36 cellular contexts compared by ENCODE assay signal in genomic region chr12:46778415-46778814, GRCh38. TPM values are rescaled to one million over a fixed set of nuclear protein-coding genes. Genes with fewer than 3 reads are reported as not detected.
"Had no signal": no experiment of that assay in that cellular context is flagged by ENCODE, and none has a peak within 500 bp of the region (broad histone marks: within the 10 kb centered on the region; RNA-seq: fewer than 3 reads in every experiment).

No MANE protein-coding gene starts in this region.

- H3K27ac Mint-ChIP-seq: activated B cell treated with CpG ODN at 0.5 μM for 24 hours; activated CD4-positive, alpha-beta memory T cell treated with anti-CD3 and anti-CD28 coated beads for 36 hours; activated CD8-positive, alpha-beta T cell treated with anti-CD3 and anti-CD28 coated beads for 36 hours; activated naive CD4-positive, alpha-beta T cell treated with anti-CD3 and anti-CD28 coated beads for 36 hours; activated naive CD4-positive, alpha-beta T cell treated with anti-CD3 and anti-CD28 coated beads, Interleukin-2, amount 50 U/mL, for 72 hours; activated naive CD8-positive, alpha-beta T cell treated with anti-CD3 and anti-CD28 coated beads for 36 hours; activated T-cell treated with anti-CD3 and anti-CD28 coated beads, Interleukin-2, amount 50 U/mL, for 72 hours; activated T-helper 1 cell treated with anti-CD3 and anti-CD28 coated beads, Interleukin-12 subunit alpha, Interleukin-12 subunit beta, Interleukin-2, Interleukin-4 antibody, amounts not matched to agents 30 ng/mL and 10 ng/mL and 1 ng/mL, durations not matched to agents 14 hours and 24 hours and 36 hours; activated T-helper 17 cell treated with anti-CD3 and anti-CD28 coated beads, Interleukin-2, amount 50 U/mL, for 72 hours; T-helper 1 cell treated with Interleukin-12 subunit alpha and Interleukin-12 subunit beta and Interleukin-4 antibody, amounts not matched to agents 30 μg/mL and 1 μg/mL, for 36 hours; T-helper 2 cell treated with Interferon-gamma antibody and Interleukin-4, amounts not matched to agents 5 μg/mL and 100 μg/mL, for 36 hours had no signal

- ATAC-seq: activated CD8-positive, alpha-beta T cell treated with anti-CD3 and anti-CD28 coated beads for 36 hours; activated T-cell treated with anti-CD3 and anti-CD28 coated beads, Interleukin-2, amount 50 U/mL, for 4 hours; activated T-helper 17 cell treated with anti-CD3 and anti-CD28 coated beads, Interleukin-2, amount 50 U/mL, for 72 hours; body of pancreas had no signal

- H3K36me3 Mint-ChIP-seq: activated CD4-positive, alpha-beta memory T cell treated with anti-CD3 and anti-CD28 coated beads for 36 hours; activated naive CD8-positive, alpha-beta T cell treated with anti-CD3 and anti-CD28 coated beads for 36 hours had no signal

- H3K9me3 ChIP-seq: adrenal gland, body of pancreas, breast epithelium had no signal

- H3K36me3 ChIP-seq: adrenal gland, brain microvascular endothelial cell, breast epithelium had no signal

- H3K9me3 Mint-ChIP-seq: activated B cell treated with CpG ODN at 0.5 μM for 24 hours; activated CD4-positive, alpha-beta memory T cell treated with anti-CD3 and anti-CD28 coated beads for 36 hours; activated CD8-positive, alpha-beta T cell treated with anti-CD3 and anti-CD28 coated beads for 36 hours; activated naive CD4-positive, alpha-beta T cell treated with anti-CD3 and anti-CD28 coated beads for 36 hours; activated naive CD4-positive, alpha-beta T cell treated with anti-CD3 and anti-CD28 coated beads, Interleukin-2, amount 50 U/mL, for 72 hours; activated naive CD8-positive, alpha-beta T cell treated with anti-CD3 and anti-CD28 coated beads for 36 hours; activated T-cell treated with anti-CD3 and anti-CD28 coated beads, Interleukin-2, amount 50 U/mL, for 4 hours; activated T-cell treated with anti-CD3 and anti-CD28 coated beads, Interleukin-2, amount 50 U/mL, for 72 hours; activated T-helper 1 cell treated with anti-CD3 and anti-CD28 coated beads, Interleukin-12 subunit alpha, Interleukin-12 subunit beta, Interleukin-2, Interleukin-4 antibody, amounts not matched to agents 30 ng/mL and 10 ng/mL and 1 ng/mL, durations not matched to agents 14 hours and 24 hours and 36 hours; activated T-helper 17 cell treated with anti-CD3 and anti-CD28 coated beads, Interleukin-2, amount 50 U/mL, for 72 hours; T-helper 1 cell treated with Interleukin-12 subunit alpha and Interleukin-12 subunit beta and Interleukin-4 antibody, amounts not matched to agents 30 μg/mL and 1 μg/mL, for 36 hours; T-helper 2 cell treated with Interferon-gamma antibody and Interleukin-4, amounts not matched to agents 5 μg/mL and 100 μg/mL, for 36 hours had no signal

- H3K4me3 Mint-ChIP-seq: activated B cell treated with CpG ODN at 0.5 μM for 24 hours; activated CD4-positive, alpha-beta memory T cell treated with anti-CD3 and anti-CD28 coated beads for 36 hours; activated CD8-positive, alpha-beta T cell treated with anti-CD3 and anti-CD28 coated beads for 36 hours; activated naive CD4-positive, alpha-beta T cell treated with anti-CD3 and anti-CD28 coated beads for 36 hours; activated naive CD8-positive, alpha-beta T cell treated with anti-CD3 and anti-CD28 coated beads for 36 hours; activated T-cell treated with anti-CD3 and anti-CD28 coated beads, Interleukin-2, amount 50 U/mL, for 4 hours; activated T-cell treated with anti-CD3 and anti-CD28 coated beads, Interleukin-2, amount 50 U/mL, for 72 hours; activated T-helper 1 cell treated with anti-CD3 and anti-CD28 coated beads, Interleukin-12 subunit alpha, Interleukin-12 subunit beta, Interleukin-2, Interleukin-4 antibody, amounts not matched to agents 30 ng/mL and 10 ng/mL and 1 ng/mL, durations not matched to agents 14 hours and 24 hours and 36 hours; activated T-helper 17 cell treated with anti-CD3 and anti-CD28 coated beads, Interleukin-2, amount 50 U/mL, for 72 hours; T-helper 1 cell treated with Interleukin-12 subunit alpha and Interleukin-12 subunit beta and Interleukin-4 antibody, amounts not matched to agents 30 μg/mL and 1 μg/mL, for 36 hours; T-helper 2 cell treated with Interferon-gamma antibody and Interleukin-4, amounts not matched to agents 5 μg/mL and 100 μg/mL, for 36 hours had no signal

- H3K27me3 ChIP-seq: adrenal gland, body of pancreas, brain microvascular endothelial cell, breast epithelium had no signal

- H3K4me3 ChIP-seq: adrenal gland, body of pancreas, breast epithelium had no signal

- H3K27ac ChIP-seq: adrenal gland, body of pancreas, brain microvascular endothelial cell, breast epithelium, VCaP had no signal

- DNase-seq: activated B cell treated with CpG ODN at 0.5 μM for 24 hours; activated CD4-positive, alpha-beta memory T cell treated with anti-CD3 and anti-CD28 coated beads for 36 hours; activated CD4-positive, alpha-beta T cell treated with anti-CD3 and anti-CD28 coated beads for 48 hours; activated CD4-positive, alpha-beta T cell treated with anti-CD3 and anti-CD28 coated beads, Interleukin-2, amount 50 U/mL, for 1 hour; activated CD4-positive, alpha-beta T cell treated with anti-CD3 and anti-CD28 coated beads, Interleukin-2, amount 50 U/mL, for 4 hours; activated CD4-positive, CD25-positive, alpha-beta regulatory T cell treated with anti-CD3 and anti-CD28 coated beads, Interleukin-2, amount 50 U/mL, for 72 hours; activated CD8-positive, alpha-beta memory T cell treated with anti-CD3 and anti-CD28 coated beads, Interleukin-2, amount 50 U/mL, for 4 hours; activated CD8-positive, alpha-beta T cell treated with anti-CD3 and anti-CD28 coated beads for 36 hours; activated effector memory CD4-positive, alpha-beta T cell treated with anti-CD3 and anti-CD28 coated beads, Interleukin-2, amount 50 U/mL, for 16 hours; activated gamma-delta T cell treated with Interleukin-2 at 50 U/mL for 16 hours; activated naive CD4-positive, alpha-beta T cell; activated naive CD4-positive, alpha-beta T cell treated with anti-CD3 and anti-CD28 coated beads for 36 hours; activated naive CD4-positive, alpha-beta T cell treated with anti-CD3 and anti-CD28 coated beads, Interleukin-2, amount 50 U/mL, for 16 hours; activated naive CD8-positive, alpha-beta T cell treated with anti-CD3 and anti-CD28 coated beads for 36 hours; activated T-cell treated with anti-CD3 and anti-CD28 coated beads for 4 hours; activated T-cell treated with anti-CD3 and anti-CD28 coated beads, Interleukin-2, amount 50 U/mL, for 1 hour; activated T-cell treated with anti-CD3 and anti-CD28 coated beads, Interleukin-2, amount 50 U/mL, for 4 hours; activated T-cell treated with anti-CD3 and anti-CD28 coated beads, Interleukin-2, amount 50 U/mL, for 72 hours; adrenal gland; amniotic stem cell; aorta; body of pancreas; brain microvascular endothelial cell; central memory CD4-positive, alpha-beta T cell; T-helper 1 cell; T-helper 2 cell; T-helper 9 cell had no signal

- H3K4me1 Mint-ChIP-seq: activated B cell treated with CpG ODN at 0.5 μM for 24 hours; activated naive CD8-positive, alpha-beta T cell treated with anti-CD3 and anti-CD28 coated beads for 36 hours had no signal

- H3K4me1 ChIP-seq: adrenal gland, breast epithelium had no signal

RNA-seq across cellular contexts. Expression of gene SLC38A4, which starts 47.4 kb away (rescaled TPM):
- total RNA-seq: activated B cell treated with CpG ODN at 0.5 μM for 24 hours; activated CD4-positive, alpha-beta memory T cell treated with anti-CD3 and anti-CD28 coated beads for 36 hours; activated CD8-positive, alpha-beta memory T cell treated with anti-CD3 and anti-CD28 coated beads for 36 hours; activated CD8-positive, alpha-beta T cell treated with anti-CD3 and anti-CD28 coated beads for 36 hours; activated naive CD4-positive, alpha-beta T cell treated with anti-CD3 and anti-CD28 coated beads for 36 hours; activated naive CD4-positive, alpha-beta T cell treated with anti-CD3 and anti-CD28 coated beads, Interleukin-2, amount 50 U/mL, for 72 hours; activated naive CD8-positive, alpha-beta T cell treated with anti-CD3 and anti-CD28 coated beads for 36 hours; activated T-helper 1 cell treated with anti-CD3 and anti-CD28 coated beads, Interleukin-12 subunit alpha, Interleukin-12 subunit beta, Interleukin-2, Interleukin-4 antibody, amounts not matched to agents 30 ng/mL and 10 ng/mL and 1 ng/mL, durations not matched to agents 14 hours and 24 hours and 36 hours; cardiac septum had no signal
